ENCODE assay signal across 1 cellular context in the genomic region with DNA sequence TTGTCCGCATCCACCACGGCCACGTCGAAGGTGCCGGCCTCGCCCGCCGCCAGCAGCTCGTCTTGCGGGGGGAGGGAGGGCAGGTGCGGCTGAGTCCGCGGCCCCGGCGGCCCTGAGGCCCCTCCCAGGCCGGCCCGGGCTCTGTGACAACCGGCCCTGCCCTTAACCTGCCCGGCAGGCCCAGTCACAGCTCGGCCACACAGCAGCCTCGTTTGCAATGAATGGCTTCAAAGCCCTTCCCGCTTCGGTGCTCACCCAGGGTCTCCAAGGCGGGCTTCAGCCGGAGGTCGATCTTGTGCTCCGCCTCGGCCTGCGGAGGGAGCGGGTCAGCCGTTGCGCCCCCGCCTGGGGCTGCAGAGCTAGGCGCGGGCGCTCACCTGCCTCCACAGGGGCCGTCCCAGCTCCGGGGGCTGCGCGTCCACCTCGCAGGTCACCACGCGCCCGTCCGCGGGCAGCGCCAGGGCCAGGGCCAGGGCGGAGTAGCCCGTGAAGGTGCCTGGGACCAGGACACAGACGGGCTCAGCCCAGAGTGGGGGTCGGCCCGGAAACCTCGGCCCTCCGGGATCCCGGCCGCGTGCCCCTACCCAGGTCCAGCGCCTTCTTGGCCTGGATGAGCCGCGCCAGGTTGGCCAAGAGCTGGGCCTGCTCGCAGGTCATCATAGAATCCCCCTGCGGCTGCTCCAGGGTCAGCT.
TF ChIP-seq lines count a peak whose summit lies in the region.

No MANE protein-coding gene starts in this region.

TF ChIP-seq in K562, 482 proteins besides CTCF, POLR2A, EP300 and RAD21 (continued from another document):
- TF ChIP-seq, protein P1, sequence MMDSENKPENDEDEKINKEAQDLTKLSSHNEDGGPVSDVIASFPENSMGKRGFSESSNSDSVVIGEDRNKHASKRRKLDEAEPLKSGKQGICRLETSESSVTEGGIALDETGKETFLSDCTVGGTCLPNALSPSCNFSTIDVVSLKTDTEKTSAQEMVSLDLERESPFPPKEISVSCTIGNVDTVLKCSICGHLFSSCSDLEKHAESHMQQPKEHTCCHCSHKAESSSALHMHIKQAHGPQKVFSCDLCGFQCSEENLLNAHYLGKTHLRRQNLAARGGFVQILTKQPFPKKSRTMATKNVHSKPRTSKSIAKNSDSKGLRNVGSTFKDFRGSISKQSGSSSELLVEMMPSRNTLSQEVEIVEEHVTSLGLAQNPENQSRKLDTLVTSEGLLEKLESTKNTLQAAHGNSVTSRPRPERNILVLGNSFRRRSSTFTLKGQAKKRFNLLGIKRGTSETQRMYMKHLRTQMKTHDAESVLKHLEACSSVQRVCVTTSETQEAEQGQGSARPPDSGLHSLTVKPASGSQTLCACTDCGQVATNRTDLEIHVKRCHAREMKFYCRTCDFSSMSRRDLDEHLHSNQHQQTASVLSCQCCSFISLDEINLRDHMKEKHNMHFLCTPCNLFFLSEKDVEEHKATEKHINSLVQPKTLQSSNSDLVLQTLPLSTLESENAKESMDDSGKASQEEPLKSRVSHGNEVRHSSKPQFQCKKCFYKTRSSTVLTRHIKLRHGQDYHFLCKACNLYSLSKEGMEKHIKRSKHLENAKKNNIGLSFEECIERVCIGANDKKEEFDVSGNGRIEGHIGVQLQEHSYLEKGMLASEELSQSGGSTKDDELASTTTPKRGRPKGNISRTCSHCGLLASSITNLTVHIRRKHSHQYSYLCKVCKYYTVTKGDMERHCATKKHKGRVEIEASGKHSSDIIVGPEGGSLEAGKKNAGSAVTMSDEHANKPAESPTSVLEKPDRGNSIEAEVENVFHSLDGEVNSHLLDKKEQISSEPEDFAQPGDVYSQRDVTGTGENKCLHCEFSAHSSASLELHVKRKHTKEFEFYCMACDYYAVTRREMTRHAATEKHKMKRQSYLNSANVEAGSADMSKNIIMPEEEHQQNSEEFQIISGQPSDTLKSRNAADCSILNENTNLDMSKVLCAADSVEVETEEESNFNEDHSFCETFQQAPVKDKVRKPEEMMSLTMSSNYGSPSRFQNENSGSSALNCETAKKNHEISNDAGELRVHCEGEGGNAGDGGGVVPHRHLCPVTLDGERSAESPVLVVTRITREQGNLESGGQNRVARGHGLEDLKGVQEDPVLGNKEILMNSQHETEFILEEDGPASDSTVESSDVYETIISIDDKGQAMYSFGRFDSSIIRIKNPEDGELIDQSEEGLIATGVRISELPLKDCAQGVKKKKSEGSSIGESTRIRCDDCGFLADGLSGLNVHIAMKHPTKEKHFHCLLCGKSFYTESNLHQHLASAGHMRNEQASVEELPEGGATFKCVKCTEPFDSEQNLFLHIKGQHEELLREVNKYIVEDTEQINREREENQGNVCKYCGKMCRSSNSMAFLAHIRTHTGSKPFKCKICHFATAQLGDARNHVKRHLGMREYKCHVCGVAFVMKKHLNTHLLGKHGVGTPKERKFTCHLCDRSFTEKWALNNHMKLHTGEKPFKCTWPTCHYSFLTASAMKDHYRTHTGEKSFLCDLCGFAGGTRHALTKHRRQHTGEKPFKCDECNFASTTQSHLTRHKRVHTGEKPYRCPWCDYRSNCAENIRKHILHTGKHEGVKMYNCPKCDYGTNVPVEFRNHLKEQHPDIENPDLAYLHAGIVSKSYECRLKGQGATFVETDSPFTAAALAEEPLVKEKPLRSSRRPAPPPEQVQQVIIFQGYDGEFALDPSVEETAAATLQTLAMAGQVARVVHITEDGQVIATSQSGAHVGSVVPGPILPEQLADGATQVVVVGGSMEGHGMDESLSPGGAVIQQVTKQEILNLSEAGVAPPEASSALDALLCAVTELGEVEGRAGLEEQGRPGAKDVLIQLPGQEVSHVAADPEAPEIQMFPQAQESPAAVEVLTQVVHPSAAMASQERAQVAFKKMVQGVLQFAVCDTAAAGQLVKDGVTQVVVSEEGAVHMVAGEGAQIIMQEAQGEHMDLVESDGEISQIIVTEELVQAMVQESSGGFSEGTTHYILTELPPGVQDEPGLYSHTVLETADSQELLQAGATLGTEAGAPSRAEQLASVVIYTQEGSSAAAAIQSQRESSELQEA (IDR thresholded peaks at IDR 0.05; ENCODE audit: low read depth) = no peak
- TF ChIP-seq HDAC3 (IDR thresholded peaks at IDR 0.05; ENCODE audit: borderline replicate concordance, partially characterized antibody) (no peak), FOSL1 (tag; conservative IDR thresholded peaks at IDR 0.05) (no peak), SMARCE1 (IDR thresholded peaks at IDR 0.05) (no peak), ZNF76 (CRISPR knock-in tag; IDR thresholded peaks at IDR 0.05; ENCODE audit: borderline replicate concordance) (no peak), ZNF445 (CRISPR knock-in tag; IDR thresholded peaks at IDR 0.05; ENCODE audit: low read depth) (no peak), RFX1 (IDR thresholded peaks at IDR 0.05) (no peak), U2AF1 (optimal IDR thresholded peaks at IDR 0.05; ENCODE audit: low read depth, low read length) (peak; percentile 86), RCOR1 (IDR thresholded peaks at IDR 0.05; ENCODE audit: borderline replicate concordance in 1 of 2, low read depth in 2 of 2, low read length in 2 of 2) (no peak), CBFB (CRISPR knock-in tag; IDR thresholded peaks at IDR 0.05) (peak; percentile 78), ZNF561 (CRISPR knock-in tag; conservative IDR thresholded peaks at IDR 0.05) (no peak), ZNF77 (CRISPR knock-in tag; IDR thresholded peaks at IDR 0.05) (no peak), HDAC8 (tag; IDR thresholded peaks at IDR 0.05) (no peak), ZNF644 (tag; IDR thresholded peaks at IDR 0.05; ENCODE audit: low read depth) (no peak), CBX1 (IDR thresholded peaks at IDR 0.05; ENCODE audit: low read depth) (no peak; the same call in 1 of the 2 replicates), CSDE1 (IDR thresholded peaks at IDR 0.05) (no peak), ZBTB1 (CRISPR knock-in tag; IDR thresholded peaks at IDR 0.05; ENCODE audit: borderline replicate concordance, low read depth) (peak; percentile 72; the same call in 1 of the 2 replicates), NFATC3 (IDR thresholded peaks at IDR 0.05) (no peak), FUS (optimal IDR thresholded peaks at IDR 0.05; ENCODE audit: low read depth, low read length) (no peak), CREBBP (IDR thresholded peaks at IDR 0.05; ENCODE audit: low read depth, low read length) (no peak), ZNF174 (CRISPR knock-in tag; IDR thresholded peaks at IDR 0.05) (no peak), HMGN3 (IDR thresholded peaks at IDR 0.05; ENCODE audit: borderline replicate concordance, extremely low read depth, insufficient read length, low read depth, low read length) (peak; percentile 48), SRSF7 (optimal IDR thresholded peaks at IDR 0.05; ENCODE audit: low read depth, low read length) (no peak), CHCHD3 (CRISPR knock-in tag; IDR thresholded peaks at IDR 0.05) (no peak), ZNF3 (CRISPR knock-in tag; IDR thresholded peaks at IDR 0.05) (no peak), JUN (IDR thresholded peaks at IDR 0.05; ENCODE audit: borderline replicate concordance, low read depth, low read length) (no peak), JUN (CRISPR knock-in tag; IDR thresholded peaks at IDR 0.05; ENCODE audit: borderline replicate concordance) (no peak; the same call in none of the 2 replicates), ZNF766 (CRISPR knock-in tag; conservative IDR thresholded peaks at IDR 0.05) (no peak), KAT7 (CRISPR knock-in tag; IDR thresholded peaks at IDR 0.05; ENCODE audit: borderline replicate concordance) (peak; percentile 94; the same call in 1 of the 2 replicates), ZNF316 (IDR thresholded peaks at IDR 0.05) (no peak), SRF (CRISPR knock-in tag; IDR thresholded peaks at IDR 0.05) (no peak), E2F3 (CRISPR knock-in tag; IDR thresholded peaks at IDR 0.05) (no peak), ZZZ3 (IDR thresholded peaks at IDR 0.05) (no peak), MTA1 (IDR thresholded peaks at IDR 0.05; ENCODE audit: borderline replicate concordance) (no peak), ZBTB8A (IDR thresholded peaks at IDR 0.05; ENCODE audit: partially characterized antibody) (no peak)
- TF ChIP-seq, protein P2, sequence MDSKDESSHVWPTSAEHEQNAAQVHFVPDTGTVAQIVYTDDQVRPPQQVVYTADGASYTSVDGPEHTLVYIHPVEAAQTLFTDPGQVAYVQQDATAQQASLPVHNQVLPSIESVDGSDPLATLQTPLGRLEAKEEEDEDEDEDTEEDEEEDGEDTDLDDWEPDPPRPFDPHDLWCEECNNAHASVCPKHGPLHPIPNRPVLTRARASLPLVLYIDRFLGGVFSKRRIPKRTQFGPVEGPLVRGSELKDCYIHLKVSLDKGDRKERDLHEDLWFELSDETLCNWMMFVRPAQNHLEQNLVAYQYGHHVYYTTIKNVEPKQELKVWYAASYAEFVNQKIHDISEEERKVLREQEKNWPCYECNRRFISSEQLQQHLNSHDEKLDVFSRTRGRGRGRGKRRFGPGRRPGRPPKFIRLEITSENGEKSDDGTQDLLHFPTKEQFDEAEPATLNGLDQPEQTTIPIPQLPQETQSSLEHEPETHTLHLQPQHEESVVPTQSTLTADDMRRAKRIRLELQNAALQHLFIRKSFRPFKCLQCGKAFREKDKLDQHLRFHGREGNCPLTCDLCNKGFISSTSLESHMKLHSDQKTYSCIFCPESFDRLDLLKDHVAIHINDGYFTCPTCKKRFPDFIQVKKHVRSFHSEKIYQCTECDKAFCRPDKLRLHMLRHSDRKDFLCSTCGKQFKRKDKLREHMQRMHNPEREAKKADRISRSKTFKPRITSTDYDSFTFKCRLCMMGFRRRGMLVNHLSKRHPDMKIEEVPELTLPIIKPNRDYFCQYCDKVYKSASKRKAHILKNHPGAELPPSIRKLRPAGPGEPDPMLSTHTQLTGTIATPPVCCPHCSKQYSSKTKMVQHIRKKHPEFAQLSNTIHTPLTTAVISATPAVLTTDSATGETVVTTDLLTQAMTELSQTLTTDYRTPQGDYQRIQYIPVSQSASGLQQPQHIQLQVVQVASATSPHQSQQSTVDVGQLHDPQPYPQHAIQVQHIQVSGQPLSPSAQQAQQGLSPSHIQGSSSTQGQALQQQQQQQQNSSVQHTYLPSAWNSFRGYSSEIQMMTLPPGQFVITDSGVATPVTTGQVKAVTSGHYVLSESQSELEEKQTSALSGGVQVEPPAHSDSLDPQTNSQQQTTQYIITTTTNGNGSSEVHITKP (IDR thresholded peaks at IDR 0.05; ENCODE audit: partially characterized antibody) = no peak
- TF ChIP-seq, protein P3, sequence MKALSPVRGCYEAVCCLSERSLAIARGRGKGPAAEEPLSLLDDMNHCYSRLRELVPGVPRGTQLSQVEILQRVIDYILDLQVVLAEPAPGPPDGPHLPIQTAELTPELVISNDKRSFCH (CRISPR knock-in tag; IDR thresholded peaks at IDR 0.05) = no peak
- TF ChIP-seq, protein P3 (tag; IDR thresholded peaks at IDR 0.05) = peak; percentile 68; the same call in 1 of the 2 replicates
- TF ChIP-seq, protein P4, sequence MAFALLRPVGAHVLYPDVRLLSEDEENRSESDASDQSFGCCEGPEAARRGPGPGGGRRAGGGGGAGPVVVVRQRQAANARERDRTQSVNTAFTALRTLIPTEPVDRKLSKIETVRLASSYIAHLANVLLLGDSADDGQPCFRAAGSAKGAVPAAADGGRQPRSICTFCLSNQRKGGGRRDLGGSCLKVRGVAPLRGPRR (CRISPR knock-in tag; IDR thresholded peaks at IDR 0.05) = no peak
- TF ChIP-seq, protein P5, sequence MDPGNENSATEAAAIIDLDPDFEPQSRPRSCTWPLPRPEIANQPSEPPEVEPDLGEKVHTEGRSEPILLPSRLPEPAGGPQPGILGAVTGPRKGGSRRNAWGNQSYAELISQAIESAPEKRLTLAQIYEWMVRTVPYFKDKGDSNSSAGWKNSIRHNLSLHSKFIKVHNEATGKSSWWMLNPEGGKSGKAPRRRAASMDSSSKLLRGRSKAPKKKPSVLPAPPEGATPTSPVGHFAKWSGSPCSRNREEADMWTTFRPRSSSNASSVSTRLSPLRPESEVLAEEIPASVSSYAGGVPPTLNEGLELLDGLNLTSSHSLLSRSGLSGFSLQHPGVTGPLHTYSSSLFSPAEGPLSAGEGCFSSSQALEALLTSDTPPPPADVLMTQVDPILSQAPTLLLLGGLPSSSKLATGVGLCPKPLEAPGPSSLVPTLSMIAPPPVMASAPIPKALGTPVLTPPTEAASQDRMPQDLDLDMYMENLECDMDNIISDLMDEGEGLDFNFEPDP (CRISPR knock-in tag; IDR thresholded peaks at IDR 0.05) = no peak
- TF ChIP-seq, protein P6, sequence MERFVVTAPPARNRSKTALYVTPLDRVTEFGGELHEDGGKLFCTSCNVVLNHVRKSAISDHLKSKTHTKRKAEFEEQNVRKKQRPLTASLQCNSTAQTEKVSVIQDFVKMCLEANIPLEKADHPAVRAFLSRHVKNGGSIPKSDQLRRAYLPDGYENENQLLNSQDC (CRISPR knock-in tag; IDR thresholded peaks at IDR 0.05) = no peak
- TF ChIP-seq, protein P7, sequence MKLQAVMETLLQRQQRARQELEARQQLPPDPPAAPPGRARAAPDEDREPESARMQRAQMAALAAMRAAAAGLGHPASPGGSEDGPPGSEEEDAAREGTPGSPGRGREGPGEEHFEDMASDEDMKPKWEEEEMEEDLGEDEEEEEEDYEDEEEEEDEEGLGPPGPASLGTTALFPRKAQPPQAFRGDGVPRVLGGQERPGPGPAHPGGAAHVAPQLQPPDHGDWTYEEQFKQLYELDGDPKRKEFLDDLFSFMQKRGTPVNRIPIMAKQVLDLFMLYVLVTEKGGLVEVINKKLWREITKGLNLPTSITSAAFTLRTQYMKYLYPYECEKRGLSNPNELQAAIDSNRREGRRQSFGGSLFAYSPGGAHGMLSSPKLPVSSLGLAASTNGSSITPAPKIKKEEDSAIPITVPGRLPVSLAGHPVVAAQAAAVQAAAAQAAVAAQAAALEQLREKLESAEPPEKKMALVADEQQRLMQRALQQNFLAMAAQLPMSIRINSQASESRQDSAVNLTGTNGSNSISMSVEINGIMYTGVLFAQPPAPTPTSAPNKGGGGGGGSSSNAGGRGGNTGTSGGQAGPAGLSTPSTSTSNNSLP (IDR thresholded peaks at IDR 0.05; ENCODE audit: borderline replicate concordance, low read depth, low read length) = no peak
